In the genomic region with DNA sequence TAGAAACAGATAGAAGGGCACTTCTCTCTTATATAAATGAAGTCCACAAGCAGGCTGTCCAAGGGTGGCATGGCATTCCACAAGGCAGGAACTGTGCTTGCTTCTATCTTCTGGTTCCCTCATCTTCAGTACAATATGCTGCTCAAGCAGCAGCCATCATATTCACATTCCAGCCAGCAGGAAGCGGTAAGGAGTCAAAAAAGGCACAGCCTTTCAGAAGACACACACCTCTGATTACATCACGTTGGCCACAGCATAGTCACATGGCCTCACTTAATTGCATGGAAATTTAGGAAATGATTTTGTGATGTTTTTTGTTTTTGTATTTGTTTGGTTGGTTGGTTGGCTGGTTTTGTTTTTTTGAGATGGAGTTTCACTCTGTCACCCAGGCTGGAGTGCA, we compare ENCODE assay signal across 9 cellular contexts. TPM values are rescaled to one million over a fixed set of nuclear protein-coding genes. Genes with fewer than 3 reads are reported as not detected.
DNase-seq lines count a peak whose midpoint lies in the region; ATAC-seq, FAIRE-seq and TF ChIP-seq lines count a peak whose summit lies in the region.
"Had no signal": no experiment of that assay in that cellular context is flagged by ENCODE, and none has a peak within 500 bp of the region (broad histone marks: within the 10 kb centered on the region; RNA-seq: fewer than 3 reads in every experiment).

No MANE protein-coding gene starts in this region.

- TF ChIP-seq EP300 in A549 (IDR thresholded peaks at IDR 0.05), result no peak

- POLR2A ChIA-PET in A549 (lab: Yijun Ruan, JAX), result no interaction called here

- peaks cover 76% of the 10 kb centered on the region for H3K9me3 Mint-ChIP-seq in endodermal cell

- H3K4me3 Mint-ChIP-seq in endodermal cell, result no peak overlapping the region

- H3K9me3 ChIP-seq in A549 (no peaks in the 10 kb centered on the region), endodermal cell (ENCODE audit: control insufficient read depth, low read length) (peaks cover 4% of the 10 kb centered on the region)
- H3K9me3 ChIP-seq: heart left ventricle had no signal

- no peak overlapping the region for H3K9ac ChIP-seq in endodermal cell (ENCODE audit: extremely low read depth, low read length, poor library complexity, severe bottlenecking)

- TF ChIP-seq POLR2A in A549 (IDR thresholded peaks at IDR 0.05; ENCODE audit: low read length), result no peak

- H3K4me3 ChIP-seq in A549 (no peak overlapping the region), endodermal cell (ENCODE audit: low read length) (no peak overlapping the region)
- H3K4me3 ChIP-seq: heart left ventricle had no signal

- 38% methylated on average over 2 of the region's 2 CpGs for WGBS in A549 (ENCODE audit: missing lambda C conversion rate)
- 29 to 57% methylated on average over 1 to 2 of the region's 2 CpGs for WGBS in endodermal cell (ENCODE audit: insufficient coverage in 1 of 2, insufficient read length in 1 of 2), 2 experiments

- H3K27ac ChIP-seq in A549 (no peak overlapping the region), endodermal cell (ENCODE audit: low read depth, low read length) (no peak overlapping the region)
- H3K27ac ChIP-seq: heart left ventricle, HL-60 had no signal

- no peak for TF ChIP-seq RAD21 in A549 (conservative IDR thresholded peaks at IDR 0.05 in 1 of 2, IDR thresholded peaks at IDR 0.05 in 1 of 2)

- ATAC-seq in A549 (peak; percentile 61 to 78; a peak in 4 of 6 replicates), HG03025 (IDR thresholded peaks at IDR 0.05; ENCODE audit: low FRiP score, unreplicated experiment) (no peak), HG02885 (IDR thresholded peaks at IDR 0.05; ENCODE audit: poor library complexity, unreplicated experiment) (no peak)
- ATAC-seq: heart left ventricle had no signal

- CTCF ChIA-PET in A549 (lab: Yijun Ruan, JAX), result interaction anchor here (1.2 to 2.5 kb wide), 2 partner anchors 8 to 9 kb away, joined by 5 to 17 read pairs; no protein-coding TSS in a partner anchor

- H3K27me3 Mint-ChIP-seq in endodermal cell (ENCODE audit: insufficient read depth), result peaks cover 51% of the 10 kb centered on the region

- no peak overlapping the region for H3K4me2 ChIP-seq in A549

- peak; percentile 21; the same call in 1 of the 3 replicates for TF ChIP-seq CTCF in A549 (IDR thresholded peaks at IDR 0.05)
- TF ChIP-seq CTCF in endodermal cell (conservative IDR thresholded peaks at IDR 0.05), result peak; percentile 73

- FAIRE-seq in A549 (lab: Jason Lieb, UNC), result no peak
- FAIRE-seq: G401.6 had no signal

- H3K27ac Mint-ChIP-seq in endodermal cell, result no peak overlapping the region

- no peaks in the 10 kb centered on the region for H3K4me1 Mint-ChIP-seq in endodermal cell

- DNase-seq in A549 (ENCODE audit: low read depth in 1 of 2, low spot score in 1 of 2), result peak; percentile 43 to 61
- DNase-seq in HuH-7 (ENCODE audit: low spot score), result peak; percentile 56
- DNase-seq in endodermal cell, result peak; percentile 90
- no peak for DNase-seq in NCI-H128 (lab: John Stamatoyannopoulos, UW; ENCODE audit: unreplicated experiment)
- DNase-seq: heart left ventricle had no signal

- no peaks in the 10 kb centered on the region for H3K36me3 ChIP-seq in endodermal cell (ENCODE audit: control insufficient read depth, insufficient read depth, low read length)
- H3K36me3 ChIP-seq: heart left ventricle had no signal

- H3K27me3 ChIP-seq in endodermal cell (ENCODE audit: control insufficient read depth, insufficient read depth, low read length, poor library complexity, severe bottlenecking), result no peaks in the 10 kb centered on the region

- no peaks in the 10 kb centered on the region for H3K4me1 ChIP-seq in A549
- no peaks in the 10 kb centered on the region for H3K4me1 ChIP-seq in endodermal cell (ENCODE audit: control insufficient read depth, insufficient read depth, low read length)

- no peaks in the 10 kb centered on the region for H3K36me3 Mint-ChIP-seq in endodermal cell (ENCODE audit: low read depth)

TF ChIP-seq in A549, 52 proteins besides CTCF, POLR2A, EP300 and RAD21:
- no peak for TF ChIP-seq GATA3 (IDR thresholded peaks at IDR 0.05; ENCODE audit: borderline replicate concordance)
- TF ChIP-seq, protein P1, sequence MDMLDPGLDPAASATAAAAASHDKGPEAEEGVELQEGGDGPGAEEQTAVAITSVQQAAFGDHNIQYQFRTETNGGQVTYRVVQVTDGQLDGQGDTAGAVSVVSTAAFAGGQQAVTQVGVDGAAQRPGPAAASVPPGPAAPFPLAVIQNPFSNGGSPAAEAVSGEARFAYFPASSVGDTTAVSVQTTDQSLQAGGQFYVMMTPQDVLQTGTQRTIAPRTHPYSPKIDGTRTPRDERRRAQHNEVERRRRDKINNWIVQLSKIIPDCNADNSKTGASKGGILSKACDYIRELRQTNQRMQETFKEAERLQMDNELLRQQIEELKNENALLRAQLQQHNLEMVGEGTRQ (IDR thresholded peaks at IDR 0.05), result 0 out of 2 replicates have a peak, but pooled peaks have one; percentile 28
- no peak for TF ChIP-seq SMC3 (IDR thresholded peaks at IDR 0.05)

RNA-seq across cellular contexts. Expression of gene REM1, which starts 19.0 kb away (rescaled TPM):
- polyA plus RNA-seq in A549 (2011; rRNA removed) (not detected in 2 replicates), A549 (2017; fragmentation: RNase III; extraction: RNeasy Plus Mini Kit Qiagen cat#74134 plus additional on column Dnase treatment) (not detected in 3 replicates)
- 0.04 TPM in 1 of 2 replicates, not detected in the other for polyA plus RNA-seq in A549 (2012; cell fraction: cytosol; rRNA removed)
- 0.02 TPM in 1 of 2 replicates, not detected in the other for polyA plus RNA-seq in A549 (2012; cell fraction: nucleus; rRNA removed)
- not detected in 2 replicates for polyA minus RNA-seq in A549 (2011; rRNA and poly(A)+ RNA removed)
- total RNA-seq in endodermal cell, result not detected
- polyA plus RNA-seq in endodermal cell (2013, experiment 1 of 2), result not detected
- not detected for polyA plus RNA-seq in endodermal cell (2013, experiment 2 of 2)

RNA-seq across cellular contexts. Expression of gene DEFB124, which starts 19.2 kb away (rescaled TPM):
- not detected in 2 replicates for polyA plus RNA-seq in A549 (2011; rRNA removed)
- polyA plus RNA-seq in A549 (2012; cell fraction: cytosol; rRNA removed), result not detected in 2 replicates
- 0.26 TPM in 1 of 2 replicates, not detected in the other for polyA plus RNA-seq in A549 (2012; cell fraction: nucleus; rRNA removed)
- 0.18 TPM in 1 of 3 replicates, not detected in the others for polyA plus RNA-seq in A549 (2017; fragmentation: RNase III; extraction: RNeasy Plus Mini Kit Qiagen cat#74134 plus additional on column Dnase treatment)
- polyA minus RNA-seq in A549 (2011; rRNA and poly(A)+ RNA removed), result not detected in 2 replicates
- total RNA-seq in endodermal cell, result not detected
- not detected for polyA plus RNA-seq in endodermal cell (2013, experiment 1 of 2)
- not detected for polyA plus RNA-seq in endodermal cell (2013, experiment 2 of 2)
- total RNA-seq: heart left ventricle had no signal

RNA-seq across cellular contexts. Expression of gene HM13, which starts 20.1 kb away (rescaled TPM):
- polyA plus RNA-seq in A549 (2011; rRNA removed), result 164 and 229 TPM in 2 replicates
- polyA plus RNA-seq in A549 (2012; cell fraction: cytosol; rRNA removed), result 140 and 200 TPM in 2 replicates
- 247 and 368 TPM in 2 replicates for polyA plus RNA-seq in A549 (2012; cell fraction: nucleus; rRNA removed)
- 167 to 178 TPM (median 178 TPM) in 3 replicates for polyA plus RNA-seq in A549 (2017; fragmentation: RNase III; extraction: RNeasy Plus Mini Kit Qiagen cat#74134 plus additional on column Dnase treatment)
- 177 and 217 TPM in 2 replicates for polyA minus RNA-seq in A549 (2011; rRNA and poly(A)+ RNA removed)
- total RNA-seq in endodermal cell, result 100 to 1,000 TPM; 120 to 206 TPM
- 85.1 TPM for polyA plus RNA-seq in endodermal cell (2013, experiment 1 of 2)
- polyA plus RNA-seq in endodermal cell (2013, experiment 2 of 2), result 81.4 TPM

RNA-seq across cellular contexts. Expression of gene DEFB123, which starts 53.7 kb away (rescaled TPM):
- not detected in 2 replicates for polyA plus RNA-seq in A549 (2011; rRNA removed)
- not detected in 2 replicates for polyA plus RNA-seq in A549 (2012; cell fraction: cytosol; rRNA removed)
- polyA plus RNA-seq in A549 (2012; cell fraction: nucleus; rRNA removed), result not detected in 2 replicates
- polyA plus RNA-seq in A549 (2017; fragmentation: RNase III; extraction: RNeasy Plus Mini Kit Qiagen cat#74134 plus additional on column Dnase treatment), result not detected in 3 replicates
- not detected in 2 replicates for polyA minus RNA-seq in A549 (2011; rRNA and poly(A)+ RNA removed)
- total RNA-seq in endodermal cell, result not detected
- polyA plus RNA-seq in endodermal cell (2013, experiment 1 of 2), result not detected
- not detected for polyA plus RNA-seq in endodermal cell (2013, experiment 2 of 2)
- total RNA-seq: heart left ventricle had no signal
- polyA plus RNA-seq: heart left ventricle had no signal

Comparison
In these comparisons a context has a peak if more than half of its experiments do, and no peak if none do; other contexts are left out.
1. ATAC-seq: peak in A549 (2 of 2); none in HG03025 (single experiment) and HG02885 (single experiment).